Comparison of ENCODE assay signal across 20 cellular contexts in the genomic region with DNA sequence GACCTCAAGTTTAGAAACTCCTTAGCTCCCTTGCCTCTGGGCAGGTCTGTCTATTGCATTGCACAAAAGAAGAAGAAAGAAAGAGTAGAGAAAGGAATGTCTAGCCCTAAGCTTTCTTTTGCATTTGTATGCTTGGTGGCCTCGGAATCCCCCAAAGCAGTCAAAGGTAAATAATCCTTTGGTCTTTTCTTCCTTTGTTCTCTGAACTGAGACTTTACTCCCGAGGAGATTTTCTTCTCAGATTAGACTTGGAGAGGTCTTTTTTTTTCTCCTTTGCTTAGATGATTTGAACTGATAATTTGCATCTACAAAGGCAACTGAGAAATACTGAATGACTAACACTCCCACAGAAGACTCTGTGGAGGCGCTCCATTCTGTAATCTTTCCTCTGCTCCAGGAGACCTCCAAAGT.
DNase-seq lines count a peak whose midpoint lies in the region; ATAC-seq and TF ChIP-seq lines count a peak whose summit lies in the region.
"Had no signal": no experiment of that assay in that cellular context is flagged by ENCODE, and none has a peak within 500 bp of the region (broad histone marks: within the 10 kb centered on the region; RNA-seq: fewer than 3 reads in every experiment).

No MANE protein-coding gene starts in this region.

- ATAC-seq in HG02852 (IDR thresholded peaks at IDR 0.05; ENCODE audit: unreplicated experiment) (peak; percentile 42), left lobe of liver (no peak), upper lobe of right lung (no peak)
- peak; percentile 46 for ATAC-seq in activated T-helper 17 cell treated with anti-CD3 and anti-CD28 coated beads, Interleukin-2, amount 50 U/mL, for 72 hours (replicated peaks)
- ATAC-seq: heart right ventricle, left colon, mucosa of descending colon had no signal

- TF ChIP-seq CTCF in upper lobe of right lung (IDR thresholded peaks at IDR 0.05), result no peak

- H3K36me3 ChIP-seq in iPS-15b (ENCODE audit: control insufficient read depth, insufficient read depth, low read length) (no peaks in the 10 kb centered on the region), trophoblast cell (ENCODE audit: control insufficient read depth in 1 of 2, insufficient read depth in 2 of 2, low read length in 2 of 2) (no peaks in the 10 kb centered on the region), upper lobe of right lung (no peaks in the 10 kb centered on the region)
- H3K36me3 ChIP-seq: heart right ventricle had no signal

- no peak overlapping the region for H2BK5ac ChIP-seq in trophoblast cell (ENCODE audit: low read depth, low read length, poor library complexity)

- H3K79me1 ChIP-seq in trophoblast cell (ENCODE audit: low read length), result peaks cover 38% of the 10 kb centered on the region

- H3K4me3 ChIP-seq in iPS-15b (ENCODE audit: low read depth, low read length) (no peak overlapping the region), trophoblast cell (ENCODE audit: low read depth, low read length) (no peak overlapping the region), upper lobe of right lung (no peak overlapping the region)
- H3K4me3 ChIP-seq: heart right ventricle, mucosa of descending colon, testis had no signal

- H3K9me3 Mint-ChIP-seq in activated T-helper 17 cell treated with anti-CD3 and anti-CD28 coated beads, Interleukin-2, amount 50 U/mL, for 72 hours, result peaks cover 11% of the 10 kb centered on the region

- no peak overlapping the region for H3K4me2 ChIP-seq in trophoblast cell (ENCODE audit: low read length)

- intact Hi-C loops in upper lobe of right lung (cut with DNase I), result no loop called here

- H4K91ac ChIP-seq in trophoblast cell (ENCODE audit: low read depth, low read length), result no peak overlapping the region

- H3K79me2 ChIP-seq in trophoblast cell (ENCODE audit: control insufficient read depth, insufficient read depth, low read length, poor library complexity), result no peaks in the 10 kb centered on the region

- no peak overlapping the region for H3K4me3 Mint-ChIP-seq in activated T-helper 17 cell treated with anti-CD3 and anti-CD28 coated beads, Interleukin-2, amount 50 U/mL, for 72 hours
- H3K4me3 Mint-ChIP-seq: activated naive CD8-positive, alpha-beta T cell had no signal

- H3K27ac ChIP-seq in trophoblast cell (ENCODE audit: low read depth, low read length) (peak overlapping the region; percentile 100), upper lobe of right lung (no peak overlapping the region)
- H3K27ac ChIP-seq: heart right ventricle, testis had no signal

- DNase-seq in trophoblast cell, result no peak
- no peak for DNase-seq in stimulated activated CD4-positive, alpha-beta T cell treated with anti-CD3 and anti-CD28 coated beads, Interleukin-15, amount 100 ng/mL, for 24 hours
- DNase-seq in left lobe of liver (ENCODE audit: low spot score), result no peak
- no peak for DNase-seq in SHP77 treated with DMSO at 0.1 percent for 48 hours (lab: John Stamatoyannopoulos, UW)
- no peak for DNase-seq in upper lobe of right lung
- DNase-seq: activated CD4-positive, alpha-beta T cell treated with anti-CD3 and anti-CD28 coated beads for 48 hours; activated T-cell treated with anti-CD3 and anti-CD28 coated beads, Interleukin-2, amount 50 U/mL, for 1 hour; effector CD4-positive, alpha-beta T cell; heart right ventricle; left colon; mucosa of descending colon; NCI-H1048; stimulated activated CD4-positive, alpha-beta T cell treated with anti-CD3 and anti-CD28 coated beads, Interleukin-4, amount 100 ng/mL, for 4 hours; stimulated activated CD8-positive, alpha-beta memory T cell treated with anti-CD3 and anti-CD28 coated beads, Interleukin-4, amount 100 ng/mL, for 48 hours; testis had no signal

- H3K9ac ChIP-seq in iPS-15b (ENCODE audit: low read depth, low read length) (peak overlapping the region; percentile 38), trophoblast cell (ENCODE audit: low read length) (no peak overlapping the region)

- WGBS in trophoblast cell (ENCODE audit: extremely low coverage, insufficient coverage, insufficient read length), result no CpG with 5 or more reads among the region's 3 CpGs

- no peak overlapping the region for H2AK5ac ChIP-seq in trophoblast cell (ENCODE audit: low read length)

- no peak overlapping the region for H3K14ac ChIP-seq in trophoblast cell (ENCODE audit: low read length)

- H3K27me3 ChIP-seq in iPS-15b (ENCODE audit: control insufficient read depth, insufficient read depth, low read length) (no peaks in the 10 kb centered on the region), trophoblast cell (ENCODE audit: insufficient read depth, low read length) (no peaks in the 10 kb centered on the region), upper lobe of right lung (no peaks in the 10 kb centered on the region)
- H3K27me3 ChIP-seq: testis had no signal

- no peak overlapping the region for H2AFZ ChIP-seq in trophoblast cell (ENCODE audit: insufficient read depth, low read length, poor library complexity)

- no peak overlapping the region for H4K12ac ChIP-seq in trophoblast cell (ENCODE audit: low read depth, low read length)

- no peak overlapping the region for H3K27ac Mint-ChIP-seq in activated T-helper 17 cell treated with anti-CD3 and anti-CD28 coated beads, Interleukin-2, amount 50 U/mL, for 72 hours
- H3K27ac Mint-ChIP-seq: activated naive CD8-positive, alpha-beta T cell; IgD-negative memory B cell had no signal

- H3K4me1 ChIP-seq in iPS-15b (ENCODE audit: control insufficient read depth, insufficient read depth, low read length), result peaks cover 30% of the 10 kb centered on the region
- H3K4me1 ChIP-seq in trophoblast cell (ENCODE audit: control insufficient read depth in 1 of 2, insufficient read depth in 2 of 2, low read length in 2 of 2), result peaks cover 8 to 26% of the 10 kb centered on the region in 2 experiments
- H3K4me1 ChIP-seq in upper lobe of right lung, result no peaks in the 10 kb centered on the region
- H3K4me1 ChIP-seq: testis had no signal

- H3K18ac ChIP-seq in trophoblast cell (ENCODE audit: low read length), result no peak overlapping the region

- peaks cover 5% of the 10 kb centered on the region for H3K4me1 Mint-ChIP-seq in activated T-helper 17 cell treated with anti-CD3 and anti-CD28 coated beads, Interleukin-2, amount 50 U/mL, for 72 hours
- H3K4me1 Mint-ChIP-seq: IgD-negative memory B cell had no signal

- no peak overlapping the region for H3K23ac ChIP-seq in trophoblast cell (ENCODE audit: low read length)

- H3K4ac ChIP-seq in trophoblast cell (ENCODE audit: low read depth, low read length), result no peak overlapping the region

- no peak overlapping the region for H4K8ac ChIP-seq in trophoblast cell (ENCODE audit: low read depth, low read length)

- H2BK120ac ChIP-seq in trophoblast cell (ENCODE audit: insufficient read depth, low read length, poor library complexity), result no peak overlapping the region

- H3K27me3 Mint-ChIP-seq in activated T-helper 17 cell treated with anti-CD3 and anti-CD28 coated beads, Interleukin-2, amount 50 U/mL, for 72 hours, result peaks cover 45% of the 10 kb centered on the region

- no peaks in the 10 kb centered on the region for H3K36me3 Mint-ChIP-seq in activated T-helper 17 cell treated with anti-CD3 and anti-CD28 coated beads, Interleukin-2, amount 50 U/mL, for 72 hours (ENCODE audit: low read depth)
- H3K36me3 Mint-ChIP-seq: IgD-negative memory B cell had no signal

- no peak overlapping the region for H2BK12ac ChIP-seq in trophoblast cell (ENCODE audit: low read length)

- H3K9me3 ChIP-seq in iPS-15b (ENCODE audit: control insufficient read depth, insufficient read depth, low read length) (peaks cover 8% of the 10 kb centered on the region), trophoblast cell (ENCODE audit: insufficient read depth, low read depth, low read length) (peaks cover 7% of the 10 kb centered on the region), upper lobe of right lung (no peaks in the 10 kb centered on the region)
- H3K9me3 ChIP-seq: testis had no signal

Comparison
In these comparisons a context has a peak if more than half of its experiments do, and no peak if none do; other contexts are left out.
1. ATAC-seq: peak in HG02852 (single experiment) and activated T-helper 17 cell treated with anti-CD3 and anti-CD28 coated beads, Interleukin-2, amount 50 U/mL, for 72 hours (single experiment); none in left lobe of liver (single experiment) and upper lobe of right lung (single experiment).